In the genomic region with DNA sequence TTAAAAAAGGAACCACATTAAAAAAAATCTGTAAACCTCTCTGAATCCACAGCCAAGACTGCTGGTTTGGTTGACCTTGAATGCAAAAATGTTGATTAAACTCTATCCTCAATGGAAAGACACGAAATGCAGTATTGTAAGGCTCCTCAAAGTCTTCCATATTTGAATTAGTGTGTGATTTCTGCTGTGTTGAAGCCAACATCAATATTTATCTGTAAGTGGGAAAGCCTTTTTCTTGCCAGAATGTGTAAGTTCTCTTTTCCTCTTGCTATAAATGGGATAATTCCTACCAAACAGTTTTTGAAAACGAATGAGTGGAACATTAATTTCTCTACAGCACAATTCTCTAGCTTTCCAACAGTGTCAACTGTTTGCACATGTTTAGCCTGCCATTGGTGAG, we compare ENCODE assay signal across 24 cellular contexts.
"Had no signal": no experiment of that assay in that cellular context is flagged by ENCODE, and none has a peak within 500 bp of the region (broad histone marks: within the 10 kb centered on the region; RNA-seq: fewer than 3 reads in every experiment).

No MANE protein-coding gene starts in this region.

- H3K9me3 Mint-ChIP-seq: activated CD4-positive, alpha-beta memory T cell treated with anti-CD3 and anti-CD28 coated beads, Interleukin-2, amount 10 ng/mL, durations not matched to agents 7 days and 5 days; activated CD4-positive, alpha-beta T cell treated with anti-CD3 and anti-CD28 coated beads, Interleukin-2, amount 10 ng/mL, durations not matched to agents 24 days and 14 days; activated naive CD4-positive, alpha-beta T cell treated with anti-CD3 and anti-CD28 coated beads, Interleukin-2, amount 50 U/mL, for 24 hours; activated T-helper 1 cell treated with anti-CD3 and anti-CD28 coated beads, Interleukin-12 subunit alpha, Interleukin-12 subunit beta, Interleukin-2, Interleukin-4 antibody, amounts not matched to agents 30 ng/mL and 10 ng/mL and 1 ng/mL, durations not matched to agents 14 hours and 24 hours and 36 hours; central memory CD8-positive, alpha-beta T cell; effector memory CD8-positive, alpha-beta T cell; neural progenitor cell; stimulated activated naive CD8-positive, alpha-beta T cell treated with anti-CD3 and anti-CD28 coated beads, Interleukin-15, amount 100 ng/mL, for 72 hours had no signal

- H3K36me3 Mint-ChIP-seq: activated naive CD4-positive, alpha-beta T cell treated with anti-CD3 and anti-CD28 coated beads, Interleukin-2, amount 50 U/mL, for 24 hours; mesothelial cell of epicardium; naive thymus-derived CD8-positive, alpha-beta T cell; neural progenitor cell had no signal

- H3K27me3 Mint-ChIP-seq: central memory CD8-positive, alpha-beta T cell had no signal

- ATAC-seq: activated CD4-positive, CD25-positive, alpha-beta regulatory T cell treated with anti-CD3 and anti-CD28 coated beads, Interleukin-2, amount 50 U/mL, for 24 hours; effector memory CD8-positive, alpha-beta T cell; esophagus mucosa; heart right ventricle; left lobe of liver; naive thymus-derived CD8-positive, alpha-beta T cell; stimulated activated naive CD8-positive, alpha-beta T cell treated with anti-CD3 and anti-CD28 coated beads, Interleukin-15, amount 100 ng/mL, for 72 hours had no signal

- DNase-seq: activated CD4-positive, alpha-beta memory T cell treated with anti-CD3 and anti-CD28 coated beads, Interleukin-2, amount 10 ng/mL, durations not matched to agents 7 days and 5 days; activated CD4-positive, alpha-beta T cell treated with anti-CD3 and anti-CD28 coated beads, Interleukin-2, amount 10 ng/mL, durations not matched to agents 24 days and 14 days; activated gamma-delta T cell; aorta; colonic mucosa; dorsolateral prefrontal cortex; effector memory CD8-positive, alpha-beta T cell; heart right ventricle; naive thymus-derived CD8-positive, alpha-beta T cell; stimulated activated CD4-positive, alpha-beta T cell treated with anti-CD3 and anti-CD28 coated beads, Interleukin-1b, Interleukin-23, amount 100 ng/mL, for 48 hours; stimulated activated naive CD8-positive, alpha-beta T cell treated with anti-CD3 and anti-CD28 coated beads, Interleukin-15, amount 100 ng/mL, for 72 hours had no signal

- H3K4me3 ChIP-seq: breast epithelium, colonic mucosa, dorsolateral prefrontal cortex, heart right ventricle, lung, neural progenitor cell, prostate gland, right atrium auricular region, tibial nerve had no signal

- H3K4me1 Mint-ChIP-seq: activated CD4-positive, alpha-beta memory T cell treated with anti-CD3 and anti-CD28 coated beads, Interleukin-2, amount 10 ng/mL, durations not matched to agents 7 days and 5 days; activated CD4-positive, alpha-beta T cell treated with anti-CD3 and anti-CD28 coated beads, Interleukin-2, amount 10 ng/mL, durations not matched to agents 24 days and 14 days; activated naive CD4-positive, alpha-beta T cell treated with anti-CD3 and anti-CD28 coated beads, Interleukin-2, amount 50 U/mL, for 24 hours; central memory CD8-positive, alpha-beta T cell; naive thymus-derived CD8-positive, alpha-beta T cell; neural progenitor cell; stimulated activated naive CD8-positive, alpha-beta T cell treated with anti-CD3 and anti-CD28 coated beads, Interleukin-15, amount 100 ng/mL, for 72 hours had no signal

- H3K27ac Mint-ChIP-seq: activated CD4-positive, alpha-beta memory T cell treated with anti-CD3 and anti-CD28 coated beads, Interleukin-2, amount 10 ng/mL, durations not matched to agents 7 days and 5 days; activated CD4-positive, alpha-beta T cell treated with anti-CD3 and anti-CD28 coated beads, Interleukin-2, amount 10 ng/mL, durations not matched to agents 24 days and 14 days; activated naive CD4-positive, alpha-beta T cell treated with anti-CD3 and anti-CD28 coated beads, Interleukin-2, amount 50 U/mL, for 24 hours; activated T-helper 1 cell treated with anti-CD3 and anti-CD28 coated beads, Interleukin-12 subunit alpha, Interleukin-12 subunit beta, Interleukin-2, Interleukin-4 antibody, amounts not matched to agents 30 ng/mL and 10 ng/mL and 1 ng/mL, durations not matched to agents 14 hours and 24 hours and 36 hours; effector memory CD8-positive, alpha-beta T cell; mesothelial cell of epicardium; naive thymus-derived CD8-positive, alpha-beta T cell; neural progenitor cell; stimulated activated naive CD8-positive, alpha-beta T cell treated with anti-CD3 and anti-CD28 coated beads, Interleukin-15, amount 100 ng/mL, for 72 hours had no signal

- H3K4me3 Mint-ChIP-seq: activated CD4-positive, alpha-beta memory T cell treated with anti-CD3 and anti-CD28 coated beads, Interleukin-2, amount 10 ng/mL, durations not matched to agents 7 days and 5 days; activated CD4-positive, alpha-beta T cell treated with anti-CD3 and anti-CD28 coated beads, Interleukin-2, amount 10 ng/mL, durations not matched to agents 24 days and 14 days; activated naive CD4-positive, alpha-beta T cell treated with anti-CD3 and anti-CD28 coated beads, Interleukin-2, amount 50 U/mL, for 24 hours; activated T-helper 1 cell treated with anti-CD3 and anti-CD28 coated beads, Interleukin-12 subunit alpha, Interleukin-12 subunit beta, Interleukin-2, Interleukin-4 antibody, amounts not matched to agents 30 ng/mL and 10 ng/mL and 1 ng/mL, durations not matched to agents 14 hours and 24 hours and 36 hours; central memory CD8-positive, alpha-beta T cell; effector memory CD8-positive, alpha-beta T cell; mesothelial cell of epicardium; naive thymus-derived CD8-positive, alpha-beta T cell; neural progenitor cell; stimulated activated naive CD8-positive, alpha-beta T cell treated with anti-CD3 and anti-CD28 coated beads, Interleukin-15, amount 100 ng/mL, for 72 hours had no signal
